16 cellular contexts compared by ENCODE assay signal in the genomic region with DNA sequence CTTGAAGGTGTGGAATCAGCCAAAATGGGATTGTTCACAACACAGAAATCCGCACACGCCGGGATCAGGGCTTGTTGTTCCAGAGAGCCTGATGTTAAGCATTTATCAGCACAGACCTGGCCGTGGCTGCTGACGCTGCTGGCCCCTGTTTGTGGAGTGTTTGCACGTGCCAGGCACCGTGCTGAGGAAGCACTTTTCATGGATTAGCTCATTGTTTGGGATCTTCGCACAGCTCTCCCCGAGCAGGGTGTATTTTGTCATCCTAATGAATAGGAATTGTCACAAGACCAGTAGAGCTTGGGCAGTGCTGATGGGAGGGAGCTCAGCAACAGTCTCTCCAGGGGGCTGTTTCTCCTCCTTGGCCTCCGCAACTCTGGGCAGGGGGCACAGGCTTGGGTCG.
DNase-seq lines count a peak whose midpoint lies in the region; ATAC-seq and TF ChIP-seq lines count a peak whose summit lies in the region.
"Had no signal": no experiment of that assay in that cellular context is flagged by ENCODE, and none has a peak within 500 bp of the region (broad histone marks: within the 10 kb centered on the region; RNA-seq: fewer than 3 reads in every experiment).

No MANE protein-coding gene starts in this region.

- TF ChIP-seq POLR2A in prostate gland (IDR thresholded peaks at IDR 0.05) = no peak
- TF ChIP-seq POLR2A in uterus (IDR thresholded peaks at IDR 0.05) = no peak

- H3K27me3 ChIP-seq in prostate gland (replicated peaks; ENCODE audit: insufficient read depth) (no peaks in the 10 kb centered on the region), uterus (no peaks in the 10 kb centered on the region)

- H3K4me1 Mint-ChIP-seq in effector memory CD8-positive, alpha-beta T cell (ENCODE audit: low read depth in 2 of 2) = peaks cover 8 to 17% of the 10 kb centered on the region in 2 donors

- no peak for ATAC-seq in effector memory CD8-positive, alpha-beta T cell (replicated peaks)
- ATAC-seq in GM21447 (IDR thresholded peaks at IDR 0.05; ENCODE audit: unreplicated experiment) = no peak
- ATAC-seq: psoas muscle had no signal

- H3K4me1 ChIP-seq in prostate gland (replicated peaks) (peaks cover 8% of the 10 kb centered on the region), uterus (no peaks in the 10 kb centered on the region)

- POLR2A ChIA-PET in RWPE1 (lab: Yijun Ruan, JAX; ENCODE audit: low non-redundant PET) = no interaction called here

- intact Hi-C loops in prostate gland (cut with DNase I) (no loop called here), uterus (cut with DNase I; ENCODE audit: low total_unique reads) (no loop called here)

- peaks cover 13% of the 10 kb centered on the region for H3K36me3 Mint-ChIP-seq in effector memory CD8-positive, alpha-beta T cell (ENCODE audit: insufficient read depth)
- H3K36me3 Mint-ChIP-seq: activated naive CD8-positive, alpha-beta T cell had no signal

- 36% methylated on average over 11 of the region's 11 CpGs for WGBS in prostate gland

- H3K9me3 ChIP-seq in prostate gland (no peaks in the 10 kb centered on the region), uterus (no peaks in the 10 kb centered on the region)
- H3K9me3 ChIP-seq: psoas muscle, SK-N-SH had no signal

- no peak for TF ChIP-seq CTCF in RWPE1 (conservative IDR thresholded peaks at IDR 0.05; ENCODE audit: low read depth)
- TF ChIP-seq CTCF in prostate gland (IDR thresholded peaks at IDR 0.05) = no peak
- TF ChIP-seq CTCF in uterus (IDR thresholded peaks at IDR 0.05) = no peak

- no peak overlapping the region for H3K4me3 Mint-ChIP-seq in effector memory CD8-positive, alpha-beta T cell
- H3K4me3 Mint-ChIP-seq: activated naive CD8-positive, alpha-beta T cell had no signal

- H3K36me3 ChIP-seq in prostate gland (no peaks in the 10 kb centered on the region), uterus (no peaks in the 10 kb centered on the region)

- no peak overlapping the region for H3K27ac Mint-ChIP-seq in effector memory CD8-positive, alpha-beta T cell
- H3K27ac Mint-ChIP-seq: activated naive CD8-positive, alpha-beta T cell had no signal

- CTCF ChIA-PET in RWPE1 (lab: Yijun Ruan, JAX) = no interaction called here

- H3K27ac ChIP-seq in RWPE1 = peak overlapping the region; percentile 33
- peak overlapping the region; percentile 45 to 58 for H3K27ac ChIP-seq in prostate gland
- H3K27ac ChIP-seq in uterus = no peak overlapping the region
- H3K27ac ChIP-seq: C4-2B, psoas muscle had no signal

- H3K27me3 Mint-ChIP-seq in effector memory CD8-positive, alpha-beta T cell = no peaks in the 10 kb centered on the region
- H3K27me3 Mint-ChIP-seq: activated naive CD8-positive, alpha-beta T cell had no signal

- H3K4me3 ChIP-seq in prostate gland (no peak overlapping the region), uterus (no peak overlapping the region)
- H3K4me3 ChIP-seq: psoas muscle had no signal

- DNase-seq in ELF-1 (ENCODE audit: low read depth, low spot score) (peak; percentile 43), RWPE1 (ENCODE audit: low spot score) (no peak), hippocampal formation (lab: John Stamatoyannopoulos, UW) (peak; percentile 42 to 60), prostate gland (ENCODE audit: low spot score) (peak; percentile 64), uterus (no peak)
- DNase-seq in effector memory CD8-positive, alpha-beta T cell = no peak
- DNase-seq in stimulated activated CD8-positive, alpha-beta memory T cell treated with anti-CD3 and anti-CD28 coated beads, Interleukin-4, amount 100 ng/mL, for 48 hours = no peak
- DNase-seq: cerebellar nuclear complex; Kasumi-1; NCI-H1930; psoas muscle; SK-N-SH; stimulated activated CD4-positive, alpha-beta T cell treated with anti-CD3 and anti-CD28 coated beads, Interleukin-2, amount 100 ng/mL, for 24 hours had no signal

- H3K9me3 Mint-ChIP-seq in effector memory CD8-positive, alpha-beta T cell = no peaks in the 10 kb centered on the region

Comparison
In these comparisons a context has a peak if more than half of its experiments do, and no peak if none do; other contexts are left out.
1. DNase-seq: peak in ELF-1 (single experiment), hippocampal formation (2 of 2) and prostate gland (single experiment); none in RWPE1 (single experiment), effector memory CD8-positive, alpha-beta T cell (0 of 3), uterus (0 of 2) and stimulated activated CD8-positive, alpha-beta memory T cell treated with anti-CD3 and anti-CD28 coated beads, Interleukin-4, amount 100 ng/mL, for 48 hours (single experiment).
2. H3K27ac ChIP-seq: peak in RWPE1 (single experiment) and prostate gland (2 of 2); none in uterus (0 of 2).